ENCODE assay signal across 16 cellular contexts in the genomic region with DNA sequence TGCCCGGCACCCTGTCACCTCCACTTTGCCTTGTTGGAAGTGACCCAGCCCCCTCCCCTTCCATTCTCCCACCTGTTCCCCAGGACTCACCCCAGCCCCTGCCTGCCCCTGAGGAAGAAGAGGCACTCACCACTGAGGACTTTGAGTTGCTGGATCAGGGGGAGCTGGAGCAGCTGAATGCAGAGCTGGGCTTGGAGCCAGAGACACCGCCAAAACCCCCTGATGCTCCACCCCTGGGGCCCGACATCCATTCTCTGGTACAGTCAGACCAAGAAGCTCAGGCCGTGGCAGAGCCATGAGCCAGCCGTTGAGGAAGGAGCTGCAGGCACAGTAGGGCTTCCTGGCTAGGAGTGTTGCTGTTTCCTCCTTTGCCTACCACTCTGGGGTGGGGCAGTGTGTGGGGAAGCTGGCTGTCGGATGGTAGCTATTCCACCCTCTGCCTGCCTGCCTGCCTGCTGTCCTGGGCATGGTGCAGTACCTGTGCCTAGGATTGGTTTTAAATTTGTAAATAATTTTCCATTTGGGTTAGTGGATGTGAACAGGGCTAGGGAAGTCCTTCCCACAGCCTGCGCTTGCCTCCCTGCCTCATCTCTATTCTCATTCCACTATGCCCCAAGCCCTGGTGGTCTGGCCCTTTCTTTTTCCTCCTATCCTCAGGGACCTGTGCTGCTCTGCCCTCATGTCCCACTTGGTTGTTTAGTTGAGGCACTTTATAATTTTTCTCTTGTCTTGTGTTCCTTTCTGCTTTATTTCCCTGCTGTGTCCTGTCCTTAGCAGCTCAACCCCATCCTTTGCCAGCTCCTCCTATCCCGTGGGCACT. TPM values are rescaled to one million over a fixed set of nuclear protein-coding genes. Genes with fewer than 3 reads are reported as not detected.
DNase-seq lines count a peak whose midpoint lies in the region; ATAC-seq and TF ChIP-seq lines count a peak whose summit lies in the region.
"Had no signal": no experiment of that assay in that cellular context is flagged by ENCODE, and none has a peak within 500 bp of the region (broad histone marks: within the 10 kb centered on the region; RNA-seq: fewer than 3 reads in every experiment).

No MANE protein-coding gene starts in this region.

- in situ Hi-C loops in G401 (cut with HindIII; ENCODE audit: low sequenced_read_pairs) (no loop called here), GM13976 (cut with MboI; ENCODE audit: low sequenced_read_pairs, unreplicated experiment) (no loop called here)

- no peaks in the 10 kb centered on the region for H3K27me3 Mint-ChIP-seq in T-helper 2 cell treated with Interferon-gamma antibody and Interleukin-4, amounts not matched to agents 5 μg/mL and 100 μg/mL, for 36 hours (ENCODE audit: low read depth)
- H3K27me3 Mint-ChIP-seq in activated naive CD8-positive, alpha-beta T cell treated with anti-CD3 and anti-CD28 coated beads, Interleukin-2, amount 50 U/mL, for 24 hours: no peaks in the 10 kb centered on the region
- no peaks in the 10 kb centered on the region for H3K27me3 Mint-ChIP-seq in natural killer cell treated with Interleukin-12 subunit alpha and Interleukin-12 subunit beta and Interleukin-15 and Interleukin-18, amount 100 ng/mL, for 72 hours
- H3K27me3 Mint-ChIP-seq: effector memory CD8-positive, alpha-beta T cell had no signal

- no peaks in the 10 kb centered on the region for H3K9me3 Mint-ChIP-seq in T-helper 2 cell treated with Interferon-gamma antibody and Interleukin-4, amounts not matched to agents 5 μg/mL and 100 μg/mL, for 36 hours
- H3K9me3 Mint-ChIP-seq in activated naive CD8-positive, alpha-beta T cell treated with anti-CD3 and anti-CD28 coated beads, Interleukin-2, amount 50 U/mL, for 24 hours: no peaks in the 10 kb centered on the region
- H3K9me3 Mint-ChIP-seq in natural killer cell treated with Interleukin-12 subunit alpha and Interleukin-12 subunit beta and Interleukin-15 and Interleukin-18, amount 100 ng/mL, for 72 hours: no peaks in the 10 kb centered on the region
- H3K9me3 Mint-ChIP-seq: effector memory CD8-positive, alpha-beta T cell had no signal

- no peak overlapping the region for H3K4me3 Mint-ChIP-seq in T-helper 2 cell treated with Interferon-gamma antibody and Interleukin-4, amounts not matched to agents 5 μg/mL and 100 μg/mL, for 36 hours
- no peak overlapping the region for H3K4me3 Mint-ChIP-seq in activated naive CD8-positive, alpha-beta T cell treated with anti-CD3 and anti-CD28 coated beads, Interleukin-2, amount 50 U/mL, for 24 hours
- no peak overlapping the region for H3K4me3 Mint-ChIP-seq in natural killer cell treated with Interleukin-12 subunit alpha and Interleukin-12 subunit beta and Interleukin-15 and Interleukin-18, amount 100 ng/mL, for 72 hours
- H3K4me3 Mint-ChIP-seq: effector memory CD8-positive, alpha-beta T cell had no signal

- H3K36me3 Mint-ChIP-seq in T-helper 2 cell treated with Interferon-gamma antibody and Interleukin-4, amounts not matched to agents 5 μg/mL and 100 μg/mL, for 36 hours (ENCODE audit: low read depth): peaks cover 44% of the 10 kb centered on the region
- H3K36me3 Mint-ChIP-seq in activated naive CD8-positive, alpha-beta T cell treated with anti-CD3 and anti-CD28 coated beads, Interleukin-2, amount 50 U/mL, for 24 hours (ENCODE audit: low read depth): peaks cover 32% of the 10 kb centered on the region
- peaks cover 8% of the 10 kb centered on the region for H3K36me3 Mint-ChIP-seq in natural killer cell treated with Interleukin-12 subunit alpha and Interleukin-12 subunit beta and Interleukin-15 and Interleukin-18, amount 100 ng/mL, for 72 hours

- H3K27ac Mint-ChIP-seq in T-helper 2 cell treated with Interferon-gamma antibody and Interleukin-4, amounts not matched to agents 5 μg/mL and 100 μg/mL, for 36 hours: peak overlapping the region; percentile 39
- H3K27ac Mint-ChIP-seq in activated naive CD8-positive, alpha-beta T cell treated with anti-CD3 and anti-CD28 coated beads, Interleukin-2, amount 50 U/mL, for 24 hours: peak overlapping the region; percentile 45
- H3K27ac Mint-ChIP-seq in natural killer cell treated with Interleukin-12 subunit alpha and Interleukin-12 subunit beta and Interleukin-15 and Interleukin-18, amount 100 ng/mL, for 72 hours: peak overlapping the region; percentile 56 to 65

- H3K4me1 Mint-ChIP-seq in T-helper 2 cell treated with Interferon-gamma antibody and Interleukin-4, amounts not matched to agents 5 μg/mL and 100 μg/mL, for 36 hours (ENCODE audit: low read depth): peaks cover 32% of the 10 kb centered on the region
- peaks cover 51% of the 10 kb centered on the region for H3K4me1 Mint-ChIP-seq in activated naive CD8-positive, alpha-beta T cell treated with anti-CD3 and anti-CD28 coated beads, Interleukin-2, amount 50 U/mL, for 24 hours
- peaks cover 41 to 45% of the 10 kb centered on the region in 2 donors for H3K4me1 Mint-ChIP-seq in natural killer cell treated with Interleukin-12 subunit alpha and Interleukin-12 subunit beta and Interleukin-15 and Interleukin-18, amount 100 ng/mL, for 72 hours (ENCODE audit: low read depth in 2 of 2)

- no peak for ATAC-seq in activated naive CD8-positive, alpha-beta T cell treated with anti-CD3 and anti-CD28 coated beads, Interleukin-2, amount 50 U/mL, for 24 hours
- no peak for ATAC-seq in natural killer cell treated with Interleukin-12 subunit alpha and Interleukin-12 subunit beta and Interleukin-15 and Interleukin-18, amount 100 ng/mL, for 72 hours
- no peak for ATAC-seq in GM19455 (IDR thresholded peaks at IDR 0.05; ENCODE audit: unreplicated experiment)
- ATAC-seq: effector memory CD8-positive, alpha-beta T cell; left lobe of liver had no signal

- no peak for DNase-seq in T-helper 2 cell treated with Interferon-gamma antibody and Interleukin-4, amounts not matched to agents 5 μg/mL and 100 μg/mL, for 36 hours (ENCODE audit: low spot score)
- DNase-seq in T-helper 2 cell (no peak), G401 (ENCODE audit: low spot score) (peak; percentile 15), NCI-H2107 treated with DMSO at 0.1 percent for 48 hours (lab: John Stamatoyannopoulos, UW; ENCODE audit: unreplicated experiment) (no peak), GM13976 (ENCODE audit: low spot score) (no peak)
- no peak for DNase-seq in activated naive CD8-positive, alpha-beta T cell treated with anti-CD3 and anti-CD28 coated beads, Interleukin-2, amount 50 U/mL, for 24 hours
- DNase-seq in natural killer cell treated with Interleukin-12 subunit alpha and Interleukin-12 subunit beta and Interleukin-15 and Interleukin-18, amount 100 ng/mL, for 72 hours (ENCODE audit: low spot score): peak; percentile 47
- DNase-seq: caudate nucleus; effector memory CD8-positive, alpha-beta T cell; GM23248; NCI-H446 treated with DMSO at 0.1 percent for 48 hours; stimulated activated CD4-positive, alpha-beta T cell treated with anti-CD3 and anti-CD28 coated beads, Interleukin-2, amount 100 ng/mL, for 24 hours; tibial artery had no signal

- TF ChIP-seq CTCF in GM13976 (IDR thresholded peaks at IDR 0.05; ENCODE audit: borderline replicate concordance, control extremely low read depth, extremely low read depth, insufficient read depth, missing control alignments): no peak

RNA-seq across cellular contexts. Expression of gene RETREG2, which starts 4.5 kb away (rescaled TPM):
- total RNA-seq in G401 (2014; rRNA removed; shearing (Covaris generic)): 55.4 and 64.6 TPM in 2 replicates
- total RNA-seq in natural killer cell treated with Interleukin-12 subunit alpha and Interleukin-12 subunit beta and Interleukin-15 and Interleukin-18, amount 100 ng/mL, for 72 hours: 10 to 100 TPM; 69.3 to 79.8 TPM

RNA-seq across cellular contexts. Expression of gene CNPPD1, which starts 5.8 kb away (rescaled TPM):
- total RNA-seq in G401 (2014; rRNA removed; shearing (Covaris generic)): 34.7 and 39.0 TPM in 2 replicates
- 10 to 100 TPM; 60.8 to 68.5 TPM for total RNA-seq in natural killer cell treated with Interleukin-12 subunit alpha and Interleukin-12 subunit beta and Interleukin-15 and Interleukin-18, amount 100 ng/mL, for 72 hours

RNA-seq across cellular contexts. Expression of gene SLC23A3, which starts 12.7 kb away (rescaled TPM):
- not detected in 2 replicates for total RNA-seq in G401 (2014; rRNA removed; shearing (Covaris generic))
- 1 to 10 TPM; 2.4 to 3.3 TPM for total RNA-seq in natural killer cell treated with Interleukin-12 subunit alpha and Interleukin-12 subunit beta and Interleukin-15 and Interleukin-18, amount 100 ng/mL, for 72 hours
- total RNA-seq: SJSA1 had no signal

RNA-seq across cellular contexts. Expression of gene NHEJ1, which starts 21.9 kb away (rescaled TPM):
- total RNA-seq in G401 (2014; rRNA removed; shearing (Covaris generic)): 31.7 TPM in 2 replicates
- total RNA-seq in natural killer cell treated with Interleukin-12 subunit alpha and Interleukin-12 subunit beta and Interleukin-15 and Interleukin-18, amount 100 ng/mL, for 72 hours: 10 to 100 TPM; 17.9 to 18.8 TPM

RNA-seq across cellular contexts. Expression of gene ZFAND2B, which starts 24.0 kb away (rescaled TPM):
- 24.8 and 26.9 TPM in 2 replicates for total RNA-seq in G401 (2014; rRNA removed; shearing (Covaris generic))
- total RNA-seq in natural killer cell treated with Interleukin-12 subunit alpha and Interleukin-12 subunit beta and Interleukin-15 and Interleukin-18, amount 100 ng/mL, for 72 hours: 10 to 100 TPM; 40.4 to 51.8 TPM

Comparison
In these comparisons a context has a peak if more than half of its experiments do, and no peak if none do; other contexts are left out.
1. DNase-seq: peak in G401 (single experiment) and natural killer cell treated with Interleukin-12 subunit alpha and Interleukin-12 subunit beta and Interleukin-15 and Interleukin-18, amount 100 ng/mL, for 72 hours (single experiment); none in T-helper 2 cell treated with Interferon-gamma antibody and Interleukin-4, amounts not matched to agents 5 μg/mL and 100 μg/mL, for 36 hours (single experiment), T-helper 2 cell (0 of 5), activated naive CD8-positive, alpha-beta T cell treated with anti-CD3 and anti-CD28 coated beads, Interleukin-2, amount 50 U/mL, for 24 hours (single experiment), NCI-H2107 treated with DMSO at 0.1 percent for 48 hours (single experiment) and GM13976 (single experiment).
2. Peak in every context shown above with its lines, with median percentiles within 50 percentile points of each other: H3K27ac Mint-ChIP-seq.